12 cellular contexts compared by ENCODE assay signal in the genomic region with DNA sequence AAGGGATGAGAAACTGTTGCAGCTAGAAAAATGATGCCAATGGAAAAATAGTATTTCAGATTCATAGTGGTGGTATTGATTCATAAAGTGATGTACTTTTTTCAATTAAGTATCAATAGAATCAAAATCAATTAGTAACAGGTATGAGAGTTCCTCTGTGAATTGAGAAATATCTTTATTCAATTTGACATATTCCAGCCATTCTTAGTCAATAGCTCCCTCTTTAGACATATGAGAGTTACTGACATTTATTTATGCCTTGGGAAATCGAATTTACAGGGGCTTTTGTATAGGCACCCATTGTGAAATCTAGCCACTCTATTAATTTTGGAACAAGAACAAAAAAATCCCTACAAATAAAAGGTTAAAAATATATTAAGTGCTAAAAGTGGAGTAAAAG.
DNase-seq lines count a peak whose midpoint lies in the region; ATAC-seq, FAIRE-seq and TF ChIP-seq lines count a peak whose summit lies in the region.
"Had no signal": no experiment of that assay in that cellular context is flagged by ENCODE, and none has a peak within 500 bp of the region (broad histone marks: within the 10 kb centered on the region; RNA-seq: fewer than 3 reads in every experiment).

No MANE protein-coding gene starts in this region.

- no peaks in the 10 kb centered on the region for H3K27me3 Mint-ChIP-seq in HFFc6 (ENCODE audit: insufficient read depth)

- peaks cover 5% of the 10 kb centered on the region; the same call in 1 of the 2 replicates for H3K9me3 Mint-ChIP-seq in HFFc6

- in situ Hi-C loops in SK-MEL-5 (cut with HindIII; ENCODE audit: low pct_unique_long_range_greater_than_20kb, low sequenced_read_pairs), result no loop called here

- WGBS in pancreas, 2 donors, result 0 to 4% methylated on average over 1 of the region's 1 CpG

- H3K4me3 Mint-ChIP-seq in HFFc6, result no peak overlapping the region

- H3K4me1 ChIP-seq in pancreas, result no peaks in the 10 kb centered on the region
- no peaks in the 10 kb centered on the region for H3K4me1 ChIP-seq in left lung
- H3K4me1 ChIP-seq: colonic mucosa, Peyer's patch had no signal

- H3K4me3 ChIP-seq in pancreas, result no peak overlapping the region
- H3K4me3 ChIP-seq in left lung, result no peak overlapping the region
- H3K4me3 ChIP-seq: colonic mucosa, Peyer's patch, skin epidermis had no signal

- ATAC-seq in HG03135 (IDR thresholded peaks at IDR 0.05; ENCODE audit: unreplicated experiment) (no peak), pancreas (no peak), left lung (no peak)
- ATAC-seq: stimulated activated naive CD8-positive, alpha-beta T cell treated with anti-CD3 and anti-CD28 coated beads, Interleukin-15, Interleukin-2, amounts not matched to agents 100 U/mL and 50 U/mL, for 24 hours had no signal

- DNase-seq in HFFc6, result no peak
- DNase-seq in SK-MEL-5 (ENCODE audit: low read depth, low spot score), result peak; percentile 52
- DNase-seq in kidney tubule cell (ENCODE audit: low spot score), result peak; percentile 9
- DNase-seq in pancreas, result no peak
- no peak for DNase-seq in left lung
- no peak for DNase-seq in posterior vena cava (ENCODE audit: low spot score)
- DNase-seq: colonic mucosa; Peyer's patch; stimulated activated naive CD8-positive, alpha-beta T cell treated with anti-CD3 and anti-CD28 coated beads, Interleukin-15, Interleukin-2, amounts not matched to agents 100 U/mL and 50 U/mL, for 24 hours had no signal

- H3K27ac Mint-ChIP-seq in HFFc6, result no peak overlapping the region

- H3K4me1 Mint-ChIP-seq in HFFc6 (ENCODE audit: low read depth), result no peaks in the 10 kb centered on the region

- H3K27me3 ChIP-seq in pancreas (no peaks in the 10 kb centered on the region), left lung (no peaks in the 10 kb centered on the region)
- H3K27me3 ChIP-seq: colonic mucosa, Peyer's patch had no signal

- TF ChIP-seq CTCF in C4-2B (conservative IDR thresholded peaks at IDR 0.05), result peak; percentile 71
- TF ChIP-seq CTCF in HFFc6 (IDR thresholded peaks at IDR 0.05), result peak; percentile 55
- TF ChIP-seq CTCF in pancreas (IDR thresholded peaks at IDR 0.05), result peak in 1 of 4 donors; percentile 10
- peak in 1 of 2 donors; percentile 25 for TF ChIP-seq CTCF in left lung (IDR thresholded peaks at IDR 0.05)

- FAIRE-seq in pancreas (lab: Jason Lieb, UNC), result no peak

- intact Hi-C loops in pancreas (cut with DNase I) (no loop called here), left lung (cut with DNase I) (no loop called here), posterior vena cava (cut with DNase I) (no loop called here)

- no peaks in the 10 kb centered on the region for H3K36me3 Mint-ChIP-seq in HFFc6 (ENCODE audit: low read depth)

- H3K27ac ChIP-seq in C4-2B (no peak overlapping the region), pancreas (no peak overlapping the region), left lung (no peak overlapping the region)
- H3K27ac ChIP-seq: colonic mucosa, Peyer's patch, skin epidermis had no signal

- H3K9me3 ChIP-seq in pancreas (no peaks in the 10 kb centered on the region), left lung (no peaks in the 10 kb centered on the region)
- H3K9me3 ChIP-seq: colonic mucosa, Peyer's patch had no signal

- H3K36me3 ChIP-seq in pancreas (no peaks in the 10 kb centered on the region), left lung (no peaks in the 10 kb centered on the region)
- H3K36me3 ChIP-seq: colonic mucosa, Peyer's patch had no signal

Comparison
In these comparisons a context has a peak if more than half of its experiments do, and no peak if none do; other contexts are left out.
1. DNase-seq: peak in SK-MEL-5 (single experiment) and kidney tubule cell (single experiment); none in HFFc6 (single experiment), pancreas (0 of 6), left lung (0 of 2) and posterior vena cava (single experiment).